In genomic region chr5:172506921-172507320, GRCh38 we compare ENCODE assay signal across 13 cellular contexts. TPM values are rescaled to one million over a fixed set of nuclear protein-coding genes. Genes with fewer than 3 reads are reported as not detected.
"Had no signal": no experiment of that assay in that cellular context is flagged by ENCODE, and none has a peak within 500 bp of the region (broad histone marks: within the 10 kb centered on the region; RNA-seq: fewer than 3 reads in every experiment).

No MANE protein-coding gene starts in this region.

- H3K27me3 ChIP-seq: breast epithelium had no signal

- H3K4me1 ChIP-seq: breast epithelium, prostate gland had no signal

- H3K4me3 ChIP-seq: breast epithelium, left lung, prostate gland, thoracic aorta had no signal

- H3K27ac ChIP-seq: breast epithelium, left lung, prostate gland, thoracic aorta had no signal

- ATAC-seq: activated T-cell treated with anti-CD3 and anti-CD28 coated beads, Interleukin-2, amount 50 U/mL, for 72 hours; left lung; stimulated activated naive CD8-positive, alpha-beta T cell treated with anti-CD3 and anti-CD28 coated beads, Interleukin-15, Interleukin-2, amounts not matched to agents 100 U/mL and 50 U/mL, for 24 hours; T-helper 17 cell had no signal

- H3K36me3 ChIP-seq: breast epithelium, left lung, prostate gland, thoracic aorta had no signal

- DNase-seq: activated naive CD4-positive, alpha-beta T cell; activated T-cell treated with anti-CD3 and anti-CD28 coated beads, Interleukin-2, amount 50 U/mL, for 72 hours; glutamatergic neuron; immature natural killer cell; SHP77 treated with DMSO at 0.1 percent for 48 hours; stimulated activated CD4-positive, alpha-beta T cell treated with anti-CD3 and anti-CD28 coated beads, Interleukin-2, amount 100 ng/mL, for 48 hours; stimulated activated CD8-positive, alpha-beta memory T cell treated with anti-CD3 and anti-CD28 coated beads, Interleukin-4, amount 100 ng/mL, for 48 hours; stimulated activated naive CD8-positive, alpha-beta T cell treated with anti-CD3 and anti-CD28 coated beads, Interleukin-15, Interleukin-2, amounts not matched to agents 100 U/mL and 50 U/mL, for 24 hours; T-helper 17 cell had no signal

- H3K9me3 ChIP-seq: prostate gland had no signal

RNA-seq across cellular contexts. Expression of gene SH3PXD2B, which starts 52.6 kb away (rescaled TPM):
- polyA plus RNA-seq: immature natural killer cell had no signal
